In the genomic region with DNA sequence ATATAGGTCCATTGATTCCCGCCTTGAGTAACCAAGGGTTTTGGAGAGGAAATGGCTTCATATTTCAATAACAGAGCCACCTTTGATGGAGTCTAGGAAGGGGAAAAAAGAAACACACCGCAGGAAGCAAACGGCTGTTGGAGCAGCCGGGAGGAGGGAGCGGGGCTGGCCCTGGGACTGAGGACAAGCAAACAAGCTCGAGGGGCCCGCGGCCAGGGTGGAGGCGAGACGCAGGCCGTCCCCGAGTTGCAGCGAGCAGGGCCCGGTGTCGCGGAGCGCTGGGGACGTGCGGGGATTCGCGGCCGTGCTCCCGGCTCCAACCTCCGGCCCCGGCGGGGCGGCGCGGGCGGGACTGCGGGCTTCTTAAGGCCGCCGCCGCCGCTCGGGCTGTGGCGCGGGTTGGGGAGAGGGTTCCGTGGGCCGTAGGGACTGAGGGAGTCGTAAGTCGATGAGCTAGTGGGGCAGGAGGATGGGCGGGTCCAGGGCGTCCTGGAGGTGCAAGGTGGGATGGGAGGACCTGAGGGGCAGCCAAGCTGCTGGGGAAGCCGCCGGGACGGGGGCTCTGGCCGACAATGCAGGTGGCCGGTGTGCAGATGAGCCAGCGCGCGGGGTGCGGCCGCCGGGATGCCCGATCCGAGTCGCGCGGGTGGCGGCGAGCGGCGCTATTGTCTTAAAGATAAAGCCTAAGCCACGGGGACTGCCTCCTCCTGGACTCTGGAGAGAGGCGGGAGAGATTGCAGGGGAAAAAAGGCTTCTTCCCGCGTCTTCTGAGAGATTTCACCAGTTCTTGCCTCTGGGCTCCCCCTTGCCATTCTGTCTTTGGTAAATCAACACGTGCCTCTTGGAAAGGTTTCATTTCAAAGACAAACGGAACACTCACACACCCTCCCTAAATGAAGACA, we compare ENCODE assay signal across 1 cellular context.
TF ChIP-seq lines count a peak whose summit lies in the region.

No MANE protein-coding gene starts in this region.

TF ChIP-seq in K562, 482 proteins besides CTCF, POLR2A, EP300 and RAD21 (continued from another document):
- TF ChIP-seq, protein P1, sequence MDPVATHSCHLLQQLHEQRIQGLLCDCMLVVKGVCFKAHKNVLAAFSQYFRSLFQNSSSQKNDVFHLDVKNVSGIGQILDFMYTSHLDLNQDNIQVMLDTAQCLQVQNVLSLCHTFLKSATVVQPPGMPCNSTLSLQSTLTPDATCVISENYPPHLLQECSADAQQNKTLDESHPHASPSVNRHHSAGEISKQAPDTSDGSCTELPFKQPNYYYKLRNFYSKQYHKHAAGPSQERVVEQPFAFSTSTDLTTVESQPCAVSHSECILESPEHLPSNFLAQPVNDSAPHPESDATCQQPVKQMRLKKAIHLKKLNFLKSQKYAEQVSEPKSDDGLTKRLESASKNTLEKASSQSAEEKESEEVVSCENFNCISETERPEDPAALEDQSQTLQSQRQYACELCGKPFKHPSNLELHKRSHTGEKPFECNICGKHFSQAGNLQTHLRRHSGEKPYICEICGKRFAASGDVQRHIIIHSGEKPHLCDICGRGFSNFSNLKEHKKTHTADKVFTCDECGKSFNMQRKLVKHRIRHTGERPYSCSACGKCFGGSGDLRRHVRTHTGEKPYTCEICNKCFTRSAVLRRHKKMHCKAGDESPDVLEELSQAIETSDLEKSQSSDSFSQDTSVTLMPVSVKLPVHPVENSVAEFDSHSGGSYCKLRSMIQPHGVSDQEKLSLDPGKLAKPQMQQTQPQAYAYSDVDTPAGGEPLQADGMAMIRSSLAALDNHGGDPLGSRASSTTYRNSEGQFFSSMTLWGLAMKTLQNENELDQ (CRISPR knock-in tag; IDR thresholded peaks at IDR 0.05; ENCODE audit: borderline replicate concordance): no peak
- TF ChIP-seq PHB2 (IDR thresholded peaks at IDR 0.05; ENCODE audit: low read depth) (no peak), CAMTA2 (CRISPR knock-in tag; conservative IDR thresholded peaks at IDR 0.05) (no peak), SIN3B (IDR thresholded peaks at IDR 0.05; ENCODE audit: low read depth) (no peak)
- TF ChIP-seq, protein P2, sequence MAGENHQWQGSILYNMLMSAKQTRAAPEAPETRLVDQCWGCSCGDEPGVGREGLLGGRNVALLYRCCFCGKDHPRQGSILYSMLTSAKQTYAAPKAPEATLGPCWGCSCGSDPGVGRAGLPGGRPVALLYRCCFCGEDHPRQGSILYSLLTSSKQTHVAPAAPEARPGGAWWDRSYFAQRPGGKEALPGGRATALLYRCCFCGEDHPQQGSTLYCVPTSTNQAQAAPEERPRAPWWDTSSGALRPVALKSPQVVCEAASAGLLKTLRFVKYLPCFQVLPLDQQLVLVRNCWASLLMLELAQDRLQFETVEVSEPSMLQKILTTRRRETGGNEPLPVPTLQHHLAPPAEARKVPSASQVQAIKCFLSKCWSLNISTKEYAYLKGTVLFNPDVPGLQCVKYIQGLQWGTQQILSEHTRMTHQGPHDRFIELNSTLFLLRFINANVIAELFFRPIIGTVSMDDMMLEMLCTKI (IDR thresholded peaks at IDR 0.05; ENCODE audit: partially characterized antibody): no peak
TF ChIP-seq in K562: peak in this region for 0.
